In the genomic region with DNA sequence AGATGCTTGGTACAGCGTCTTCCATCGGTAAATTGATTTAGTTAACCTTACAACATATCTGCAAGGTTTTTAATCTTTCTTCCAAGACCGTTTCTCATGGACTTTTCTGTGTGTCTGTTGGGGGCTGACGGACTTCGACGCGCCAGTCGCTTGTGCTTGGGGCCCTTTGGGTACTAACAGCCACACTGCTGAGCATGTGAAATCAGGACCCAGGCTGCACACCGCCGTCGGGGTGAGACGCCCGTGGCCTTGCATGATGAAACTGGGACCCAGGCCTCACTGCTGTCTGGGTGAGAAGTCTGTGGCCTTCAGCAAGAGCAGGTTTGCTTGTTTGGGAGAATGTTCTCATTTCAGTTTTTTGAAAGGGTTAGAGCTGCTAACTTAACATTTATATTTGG, we compare ENCODE assay signal across 1 cellular context.
TF ChIP-seq lines count a peak whose summit lies in the region.

No MANE protein-coding gene starts in this region.

TF ChIP-seq in WTC11, 78 proteins besides CTCF, POLR2A, EP300 and RAD21 (continued from another document):
- TF ChIP-seq, protein P1, sequence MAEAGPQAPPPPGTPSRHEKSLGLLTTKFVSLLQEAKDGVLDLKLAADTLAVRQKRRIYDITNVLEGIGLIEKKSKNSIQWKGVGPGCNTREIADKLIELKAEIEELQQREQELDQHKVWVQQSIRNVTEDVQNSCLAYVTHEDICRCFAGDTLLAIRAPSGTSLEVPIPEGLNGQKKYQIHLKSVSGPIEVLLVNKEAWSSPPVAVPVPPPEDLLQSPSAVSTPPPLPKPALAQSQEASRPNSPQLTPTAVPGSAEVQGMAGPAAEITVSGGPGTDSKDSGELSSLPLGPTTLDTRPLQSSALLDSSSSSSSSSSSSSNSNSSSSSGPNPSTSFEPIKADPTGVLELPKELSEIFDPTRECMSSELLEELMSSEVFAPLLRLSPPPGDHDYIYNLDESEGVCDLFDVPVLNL (CRISPR knock-in tag; IDR thresholded peaks at IDR 0.05; ENCODE audit: borderline replicate concordance, low read depth) = no peak
- no peak for TF ChIP-seq GTF2I (CRISPR knock-in tag; conservative IDR thresholded peaks at IDR 0.05)
- TF ChIP-seq, protein P2, sequence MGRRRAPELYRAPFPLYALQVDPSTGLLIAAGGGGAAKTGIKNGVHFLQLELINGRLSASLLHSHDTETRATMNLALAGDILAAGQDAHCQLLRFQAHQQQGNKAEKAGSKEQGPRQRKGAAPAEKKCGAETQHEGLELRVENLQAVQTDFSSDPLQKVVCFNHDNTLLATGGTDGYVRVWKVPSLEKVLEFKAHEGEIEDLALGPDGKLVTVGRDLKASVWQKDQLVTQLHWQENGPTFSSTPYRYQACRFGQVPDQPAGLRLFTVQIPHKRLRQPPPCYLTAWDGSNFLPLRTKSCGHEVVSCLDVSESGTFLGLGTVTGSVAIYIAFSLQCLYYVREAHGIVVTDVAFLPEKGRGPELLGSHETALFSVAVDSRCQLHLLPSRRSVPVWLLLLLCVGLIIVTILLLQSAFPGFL (CRISPR knock-in tag; IDR thresholded peaks at IDR 0.05; ENCODE audit: borderline replicate concordance) = no peak
- TF ChIP-seq, protein P3, sequence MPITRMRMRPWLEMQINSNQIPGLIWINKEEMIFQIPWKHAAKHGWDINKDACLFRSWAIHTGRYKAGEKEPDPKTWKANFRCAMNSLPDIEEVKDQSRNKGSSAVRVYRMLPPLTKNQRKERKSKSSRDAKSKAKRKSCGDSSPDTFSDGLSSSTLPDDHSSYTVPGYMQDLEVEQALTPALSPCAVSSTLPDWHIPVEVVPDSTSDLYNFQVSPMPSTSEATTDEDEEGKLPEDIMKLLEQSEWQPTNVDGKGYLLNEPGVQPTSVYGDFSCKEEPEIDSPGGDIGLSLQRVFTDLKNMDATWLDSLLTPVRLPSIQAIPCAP (CRISPR knock-in tag; IDR thresholded peaks at IDR 0.05) = no peak
- TF ChIP-seq, protein P4, sequence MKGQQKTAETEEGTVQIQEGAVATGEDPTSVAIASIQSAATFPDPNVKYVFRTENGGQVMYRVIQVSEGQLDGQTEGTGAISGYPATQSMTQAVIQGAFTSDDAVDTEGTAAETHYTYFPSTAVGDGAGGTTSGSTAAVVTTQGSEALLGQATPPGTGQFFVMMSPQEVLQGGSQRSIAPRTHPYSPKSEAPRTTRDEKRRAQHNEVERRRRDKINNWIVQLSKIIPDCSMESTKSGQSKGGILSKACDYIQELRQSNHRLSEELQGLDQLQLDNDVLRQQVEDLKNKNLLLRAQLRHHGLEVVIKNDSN (CRISPR knock-in tag; IDR thresholded peaks at IDR 0.05) = no peak
- no peak for TF ChIP-seq OVOL2 (CRISPR knock-in tag; IDR thresholded peaks at IDR 0.05; ENCODE audit: borderline replicate concordance)
- TF ChIP-seq, protein P5, sequence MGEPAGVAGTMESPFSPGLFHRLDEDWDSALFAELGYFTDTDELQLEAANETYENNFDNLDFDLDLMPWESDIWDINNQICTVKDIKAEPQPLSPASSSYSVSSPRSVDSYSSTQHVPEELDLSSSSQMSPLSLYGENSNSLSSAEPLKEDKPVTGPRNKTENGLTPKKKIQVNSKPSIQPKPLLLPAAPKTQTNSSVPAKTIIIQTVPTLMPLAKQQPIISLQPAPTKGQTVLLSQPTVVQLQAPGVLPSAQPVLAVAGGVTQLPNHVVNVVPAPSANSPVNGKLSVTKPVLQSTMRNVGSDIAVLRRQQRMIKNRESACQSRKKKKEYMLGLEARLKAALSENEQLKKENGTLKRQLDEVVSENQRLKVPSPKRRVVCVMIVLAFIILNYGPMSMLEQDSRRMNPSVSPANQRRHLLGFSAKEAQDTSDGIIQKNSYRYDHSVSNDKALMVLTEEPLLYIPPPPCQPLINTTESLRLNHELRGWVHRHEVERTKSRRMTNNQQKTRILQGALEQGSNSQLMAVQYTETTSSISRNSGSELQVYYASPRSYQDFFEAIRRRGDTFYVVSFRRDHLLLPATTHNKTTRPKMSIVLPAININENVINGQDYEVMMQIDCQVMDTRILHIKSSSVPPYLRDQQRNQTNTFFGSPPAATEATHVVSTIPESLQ (CRISPR knock-in tag; IDR thresholded peaks at IDR 0.05) = no peak
- no peak for TF ChIP-seq ESRRA (CRISPR knock-in tag; IDR thresholded peaks at IDR 0.05; ENCODE audit: borderline replicate concordance)
- TF ChIP-seq NR3C1 (CRISPR knock-in tag; conservative IDR thresholded peaks at IDR 0.05; ENCODE audit: low read depth) = no peak
